In the genomic region with DNA sequence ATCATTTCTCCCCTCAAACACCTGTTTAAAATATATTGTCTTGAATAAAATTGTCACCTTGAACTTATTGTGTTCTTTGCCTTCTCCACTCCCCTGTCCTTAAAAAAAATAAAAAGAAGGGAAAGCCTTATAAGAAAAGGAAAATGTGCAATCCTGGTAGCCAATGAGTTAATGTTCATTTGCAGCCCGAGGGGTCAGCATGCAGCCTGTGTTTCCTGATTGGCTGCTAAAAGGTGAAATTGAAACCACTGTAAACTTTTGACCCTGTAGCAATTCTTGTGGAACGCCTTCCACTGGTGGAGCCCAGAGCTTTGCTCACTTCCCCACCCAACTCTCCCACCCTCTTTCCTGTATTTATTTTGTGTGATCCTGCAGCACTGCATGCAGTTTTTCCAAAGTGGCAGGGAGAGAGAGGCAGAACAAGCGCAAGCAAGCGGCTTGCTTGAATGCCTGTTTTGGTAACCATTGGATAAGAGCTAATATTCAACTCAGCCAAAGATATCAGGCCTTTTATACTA, we compare ENCODE assay signal across 8 cellular contexts.
DNase-seq lines count a peak whose midpoint lies in the region; ATAC-seq and TF ChIP-seq lines count a peak whose summit lies in the region.

No MANE protein-coding gene starts in this region.

- no peak overlapping the region for H3K9ac ChIP-seq in BLaER1
- no peak overlapping the region for H3K9ac ChIP-seq in KMS-11
- H3K9ac ChIP-seq in subcutaneous abdominal adipose tissue (ENCODE audit: low read length in 5 of 5) = peak overlapping the region in 2 of 5 donors; percentile 16 to 30

- peak; percentile 62 for ATAC-seq in GM18909 (IDR thresholded peaks at IDR 0.05; ENCODE audit: poor library complexity, unreplicated experiment)
- ATAC-seq in left lobe of liver = peak; percentile 96

- peak; percentile 97 for DNase-seq in RPMI7951 (ENCODE audit: low read depth)
- DNase-seq in choroid plexus epithelial cell (ENCODE audit: low read depth) = peak; percentile 91
- DNase-seq in left lobe of liver (ENCODE audit: low spot score) = peak; percentile 82
- no peak for DNase-seq in cerebellar nuclear complex (lab: John Stamatoyannopoulos, UW)

- H3K79me2 ChIP-seq in KMS-11 (ENCODE audit: insufficient read depth, low read depth) = peaks cover 54% of the 10 kb centered on the region

- H3K4me3 ChIP-seq in BLaER1 (peak overlapping the region; percentile 18; the same call in 1 of the 2 replicates), KMS-11 (IDR thresholded peaks at IDR 0.05; ENCODE audit: insufficient read depth, low read depth, low read length) (no peak overlapping the region), choroid plexus epithelial cell (ENCODE audit: low read depth, low read length) (no peak overlapping the region), subcutaneous abdominal adipose tissue (ENCODE audit: low read depth in 1 of 5, low read length in 5 of 5) (peak overlapping the region; percentile 20 to 48 (median 33))

- H3K27ac ChIP-seq in BLaER1 (peak overlapping the region; percentile 35), KMS-11 (no peak overlapping the region), subcutaneous abdominal adipose tissue (ENCODE audit: low read depth, low read length) (no peak overlapping the region)

- no peaks in the 10 kb centered on the region for H3K27me3 ChIP-seq in BLaER1
- H3K27me3 ChIP-seq in KMS-11 (ENCODE audit: insufficient read depth, low read depth) = no peaks in the 10 kb centered on the region
- H3K27me3 ChIP-seq in subcutaneous abdominal adipose tissue (ENCODE audit: control insufficient read depth in 5 of 5, insufficient read depth in 4 of 5, low read length in 5 of 5) = no peaks in the 10 kb centered on the region

- H3K36me3 ChIP-seq in BLaER1 (peaks cover 17% of the 10 kb centered on the region), KMS-11 (ENCODE audit: insufficient read depth) (no peaks in the 10 kb centered on the region), subcutaneous abdominal adipose tissue (ENCODE audit: control insufficient read depth in 5 of 5, insufficient read depth in 5 of 5, low read length in 5 of 5) (no peaks in the 10 kb centered on the region)

- H3K4me1 ChIP-seq in BLaER1 (peaks cover 46% of the 10 kb centered on the region), KMS-11 (ENCODE audit: low read depth, poor library complexity, severe bottlenecking) (peaks cover 46% of the 10 kb centered on the region), subcutaneous abdominal adipose tissue (ENCODE audit: control insufficient read depth in 5 of 5, insufficient read depth in 5 of 5, low read length in 5 of 5) (peaks cover 4 to 50% (median 35%) of the 10 kb centered on the region in 5 donors)

- H2AFZ ChIP-seq in KMS-11 (ENCODE audit: low read depth) = no peak overlapping the region

- no peak for TF ChIP-seq CTCF in KMS-11 (conservative IDR thresholded peaks at IDR 0.05; ENCODE audit: low read depth, low read length)
- peak; percentile 10 for TF ChIP-seq CTCF in choroid plexus epithelial cell (conservative IDR thresholded peaks at IDR 0.05; ENCODE audit: low read depth, low read length)

- peak overlapping the region; percentile 64 for H3K4me2 ChIP-seq in BLaER1
- peak overlapping the region; percentile 95 for H3K4me2 ChIP-seq in KMS-11

- H3K9me3 ChIP-seq in BLaER1 = peaks cover 12% of the 10 kb centered on the region
- peaks cover 0 to 3% (median 1%) of the 10 kb centered on the region in 5 donors for H3K9me3 ChIP-seq in subcutaneous abdominal adipose tissue (ENCODE audit: control insufficient read depth in 5 of 5, low read length in 5 of 5)

- 0 out of 2 replicates have a peak, but pooled peaks cover 19% of the 10 kb centered on the region for H4K20me1 ChIP-seq in BLaER1
- H4K20me1 ChIP-seq in KMS-11 (ENCODE audit: insufficient read depth) = no peaks in the 10 kb centered on the region; the same call in 1 of the 2 replicates

Comparison
In these comparisons a context has a peak if more than half of its experiments do, and no peak if none do; other contexts are left out.
1. H3K4me3 ChIP-seq: peak in BLaER1 (single experiment) and subcutaneous abdominal adipose tissue (5 of 5); none in KMS-11 (single experiment) and choroid plexus epithelial cell (single experiment).
2. DNase-seq: peak in RPMI7951 (single experiment), choroid plexus epithelial cell (single experiment) and left lobe of liver (single experiment); none in cerebellar nuclear complex (0 of 2).